ENCODE assay signal across 9 cellular contexts in the genomic region with DNA sequence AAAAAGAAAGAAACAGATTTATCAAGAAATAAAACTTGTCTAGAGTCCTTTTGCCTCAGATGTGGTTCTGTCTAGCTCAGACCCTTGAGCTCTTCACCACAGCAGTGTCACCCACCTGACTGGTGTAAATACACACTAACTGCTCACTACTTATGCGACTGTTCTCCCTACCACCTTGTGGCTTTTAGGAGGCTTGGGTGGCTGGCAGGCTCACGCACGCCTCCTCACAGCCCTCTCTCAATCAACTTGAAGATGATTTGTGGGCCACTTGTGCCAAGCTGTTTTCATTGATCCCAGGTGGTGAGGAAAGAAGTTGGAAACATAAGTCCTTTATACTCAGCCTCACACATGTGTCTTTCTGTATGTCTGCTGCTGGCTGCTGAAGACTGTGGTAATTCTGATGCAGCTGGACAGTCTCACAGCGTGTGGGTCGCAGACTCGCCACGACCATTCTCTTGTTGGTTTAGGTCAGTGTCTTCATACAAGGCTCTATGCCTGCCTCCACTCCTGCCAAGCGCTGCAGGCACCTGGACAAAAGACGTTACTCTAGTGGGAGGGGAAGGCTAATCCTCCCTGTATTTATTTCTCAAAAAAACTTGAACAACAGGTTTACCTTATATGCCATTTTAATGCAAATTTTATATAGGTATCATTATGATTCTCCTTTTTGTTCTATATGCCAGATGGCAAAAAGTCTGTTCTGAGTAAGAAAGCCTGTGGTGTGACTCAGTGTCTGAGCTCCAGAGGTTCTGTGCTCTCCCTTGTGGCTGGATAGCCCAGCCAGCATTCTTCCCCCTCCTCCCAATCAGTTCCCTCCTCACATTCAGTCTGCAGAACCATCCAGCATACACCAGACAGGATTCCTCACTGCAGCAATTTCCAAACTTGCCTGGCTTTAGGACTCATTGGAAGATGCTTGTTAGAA.
A peak's percentile ranks its signal among the peaks of the same experiment; 100 is the strongest.
DNase-seq lines count a peak whose midpoint lies in the region; FAIRE-seq and TF ChIP-seq lines count a peak whose summit lies in the region.
"Had no signal": no experiment of that assay in that cellular context is flagged by ENCODE, and none has a peak within 500 bp of the region (broad histone marks: within the 10 kb centered on the region; RNA-seq: fewer than 3 reads in every experiment).

No MANE protein-coding gene starts in this region.

- DNase-seq in NCI-H1694 (lab: John Stamatoyannopoulos, UW) (peak; percentile 12), NCI-H1694 treated with DMSO at 0.1 percent for 48 hours (lab: John Stamatoyannopoulos, UW) (no peak), NCI-H446 (lab: John Stamatoyannopoulos, UW) (peak; percentile 12 to 51), bronchial epithelial cell (ENCODE audit: low read depth) (peak; percentile 90), NK-92 (lab: John Stamatoyannopoulos, UW; ENCODE audit: unreplicated experiment) (no peak), occipital lobe (lab: John Stamatoyannopoulos, UW) (no peak)
- no peak for DNase-seq in effector CD8-positive, alpha-beta T cell (lab: John Stamatoyannopoulos, UW)

- peak; percentile 15 for TF ChIP-seq CTCF in bronchial epithelial cell (IDR thresholded peaks at IDR 0.05; ENCODE audit: insufficient read depth, low read length, severe bottlenecking)

- H3K4me3 ChIP-seq in bronchial epithelial cell (ENCODE audit: low read depth, low read length) (no peak overlapping the region), muscle layer of duodenum (ENCODE audit: low read depth in 1 of 2, low read length in 2 of 2) (no peak overlapping the region)
- H3K4me3 ChIP-seq: BLaER1 had no signal

- H3K27ac ChIP-seq in muscle layer of duodenum (ENCODE audit: low read length), result peak overlapping the region; percentile 27

- H3K27me3 ChIP-seq in bronchial epithelial cell (ENCODE audit: control insufficient read depth, insufficient read depth, low read length) (no peaks in the 10 kb centered on the region), muscle layer of duodenum (ENCODE audit: low read depth, low read length) (no peaks in the 10 kb centered on the region)
- H3K27me3 ChIP-seq: BLaER1 had no signal

- H3K9me3 ChIP-seq in muscle layer of duodenum (ENCODE audit: control insufficient read depth in 1 of 2, low read length in 2 of 2), result no peaks in the 10 kb centered on the region
- H3K9me3 ChIP-seq: BLaER1 had no signal

- FAIRE-seq in bronchial epithelial cell (lab: Jason Lieb, UNC), result no peak

- H3K36me3 ChIP-seq in bronchial epithelial cell (ENCODE audit: control insufficient read depth, insufficient read depth, low read length), result no peaks in the 10 kb centered on the region
- no peaks in the 10 kb centered on the region for H3K36me3 ChIP-seq in muscle layer of duodenum (ENCODE audit: control insufficient read depth in 1 of 2, insufficient read depth in 2 of 2, low read length in 2 of 2)
- H3K36me3 ChIP-seq: BLaER1 had no signal

- H3K4me1 ChIP-seq in muscle layer of duodenum (ENCODE audit: control insufficient read depth in 1 of 2, insufficient read depth in 2 of 2, low read length in 2 of 2), result peaks cover 20 to 36% of the 10 kb centered on the region in 2 donors

Comparison
In these comparisons a context has a peak if more than half of its experiments do, and no peak if none do; other contexts are left out.
1. DNase-seq: peak in NCI-H1694 (single experiment), NCI-H446 (2 of 2) and bronchial epithelial cell (single experiment); none in NCI-H1694 treated with DMSO at 0.1 percent for 48 hours (single experiment), NK-92 (single experiment), effector CD8-positive, alpha-beta T cell (single experiment) and occipital lobe (single experiment).